7 cellular contexts compared by ENCODE assay signal in the genomic region with DNA sequence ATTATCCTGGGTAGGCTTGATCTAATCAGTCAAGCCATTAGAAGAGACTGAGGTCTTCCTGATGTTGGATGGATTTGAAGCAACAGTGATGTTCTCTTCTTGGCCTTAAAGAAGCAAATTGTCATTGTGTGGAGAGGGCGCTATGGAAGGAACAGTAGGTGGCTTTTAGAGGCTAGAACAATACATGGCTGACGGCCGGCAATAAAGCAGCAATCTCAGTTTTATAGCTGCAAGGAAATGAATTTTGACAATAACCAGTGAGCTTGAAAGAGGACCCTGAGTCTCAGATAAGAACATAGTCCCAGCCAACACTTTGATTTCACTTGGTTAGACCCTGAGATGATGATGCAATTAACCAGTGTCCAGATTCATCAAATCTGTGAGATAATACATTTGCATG.
"Had no signal": no experiment of that assay in that cellular context is flagged by ENCODE, and none has a peak within 500 bp of the region (broad histone marks: within the 10 kb centered on the region; RNA-seq: fewer than 3 reads in every experiment).

No MANE protein-coding gene starts in this region.

- H3K4me2 ChIP-seq: GM23338 had no signal

- FAIRE-seq: H1, H54 had no signal

- H2AFZ ChIP-seq: GM23338 had no signal

- H3K4me3 ChIP-seq: GM23338 had no signal

- ATAC-seq: GM23338 had no signal

- H3K27ac ChIP-seq: HL-60 had no signal

- DNase-seq: H9, HCEC 1CT, KBM-7 had no signal
